In the genomic region with DNA sequence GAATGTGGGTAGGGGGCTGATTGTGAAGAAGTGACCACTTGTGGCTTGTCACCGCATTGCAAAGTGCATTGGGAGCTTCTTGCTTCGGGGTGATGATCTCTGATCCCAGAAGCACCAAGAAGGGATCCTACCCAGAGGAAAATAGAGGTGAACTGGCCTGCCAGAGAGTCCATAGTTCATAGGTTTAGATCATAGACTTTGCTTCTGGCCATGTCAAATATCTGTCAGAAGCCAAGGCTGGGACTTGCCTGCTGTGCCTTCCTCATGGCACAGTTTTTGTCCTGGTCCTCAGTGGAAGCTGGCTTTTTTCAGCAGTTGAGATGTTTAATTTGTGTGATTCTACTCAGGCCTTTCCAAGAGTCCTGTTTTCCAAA, we compare ENCODE assay signal across 1 cellular context.
TF ChIP-seq lines count a peak whose summit lies in the region.

No MANE protein-coding gene starts in this region.

TF ChIP-seq in K562, 482 proteins besides CTCF, POLR2A, EP300 and RAD21:
- TF ChIP-seq CEBPG (CRISPR knock-in tag; IDR thresholded peaks at IDR 0.05) (peak; percentile 33; the same call in 1 of the 2 replicates), CEBPG (tag; conservative IDR thresholded peaks at IDR 0.05 in 1 of 2, IDR thresholded peaks at IDR 0.05 in 1 of 2) (no peak), ZBTB7A (IDR thresholded peaks at IDR 0.05; ENCODE audit: borderline replicate concordance, control insufficient read depth, low read depth, low read length) (peak; percentile 70; the same call in 1 of the 2 replicates), PKNOX1 (IDR thresholded peaks at IDR 0.05) (0 out of 2 replicates have a peak, but pooled peaks have one; percentile 2), SNIP1 (IDR thresholded peaks at IDR 0.05; ENCODE audit: low read depth) (no peak)
- TF ChIP-seq, protein P1, sequence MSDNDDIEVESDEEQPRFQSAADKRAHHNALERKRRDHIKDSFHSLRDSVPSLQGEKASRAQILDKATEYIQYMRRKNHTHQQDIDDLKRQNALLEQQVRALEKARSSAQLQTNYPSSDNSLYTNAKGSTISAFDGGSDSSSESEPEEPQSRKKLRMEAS (CRISPR knock-in tag; IDR thresholded peaks at IDR 0.05): 0 out of 2 replicates have a peak, but pooled peaks have one; percentile 8
- TF ChIP-seq, protein P2, sequence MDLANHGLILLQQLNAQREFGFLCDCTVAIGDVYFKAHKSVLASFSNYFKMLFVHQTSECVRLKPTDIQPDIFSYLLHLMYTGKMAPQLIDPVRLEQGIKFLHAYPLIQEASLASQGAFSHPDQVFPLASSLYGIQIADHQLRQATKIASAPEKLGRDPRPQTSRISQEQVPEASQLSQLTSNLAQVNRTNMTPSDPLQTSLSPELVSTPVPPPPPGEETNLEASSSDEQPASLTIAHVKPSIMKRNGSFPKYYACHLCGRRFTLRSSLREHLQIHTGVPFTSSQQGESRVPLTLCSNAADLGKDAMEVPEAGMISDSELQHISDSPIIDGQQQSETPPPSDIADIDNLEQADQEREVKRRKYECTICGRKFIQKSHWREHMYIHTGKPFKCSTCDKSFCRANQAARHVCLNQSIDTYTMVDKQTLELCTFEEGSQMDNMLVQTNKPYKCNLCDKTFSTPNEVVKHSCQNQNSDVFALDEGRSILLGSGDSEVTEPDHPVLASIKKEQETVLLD (IDR thresholded peaks at IDR 0.05): no peak
